Comparison of ENCODE assay signal across 24 cellular contexts in genomic region chrX:13520441-13520840, GRCh38. TPM values are rescaled to one million over a fixed set of nuclear protein-coding genes. Genes with fewer than 3 reads are reported as not detected.
"Had no signal": no experiment of that assay in that cellular context is flagged by ENCODE, and none has a peak within 500 bp of the region (broad histone marks: within the 10 kb centered on the region; RNA-seq: fewer than 3 reads in every experiment).

No MANE protein-coding gene starts in this region.

- H3K27me3 ChIP-seq: hepatocyte, testis, transverse colon had no signal

- ATAC-seq: mucosa of descending colon; naive thymus-derived CD8-positive, alpha-beta T cell; right lobe of liver; stimulated activated memory B cell treated with anti-CD40 and anti-IgM and Interleukin-4, amounts not matched to agents 10 μg/mL and 1 μg/mL and 100 μg/mL, for 72 hours had no signal

- H3K79me2 ChIP-seq: hepatocyte, parathyroid adenoma had no signal

- DNase-seq: effector CD4-positive, alpha-beta T cell; endodermal cell; foreskin melanocyte; head of caudate nucleus; kidney glomerular epithelial cell; mammary epithelial cell; mucosa of descending colon; naive thymus-derived CD8-positive, alpha-beta T cell; retina; right lobe of liver; spleen; stimulated activated CD4-positive, alpha-beta T cell treated with anti-CD3 and anti-CD28 coated beads, Interleukin-15, amount 100 ng/mL, for 24 hours; stimulated activated CD4-positive, alpha-beta T cell treated with anti-CD3 and anti-CD28 coated beads, Interleukin-1b, Interleukin-23, amount 100 ng/mL, for 48 hours; stimulated activated CD4-positive, alpha-beta T cell treated with anti-CD3 and anti-CD28 coated beads, Interleukin-4, amount 100 ng/mL, for 24 hours; testis; transverse colon had no signal

- H3K4me3 Mint-ChIP-seq: dendritic cell treated with granulocyte-macrophage colony-stimulating factor and Interleukin-4, amounts not matched to agents 40 ng/mL and 50 ng/mL, for 4 days; endodermal cell; naive thymus-derived CD8-positive, alpha-beta T cell; neural crest cell; stimulated activated memory B cell treated with anti-CD40 and anti-IgM and Interleukin-4, amounts not matched to agents 10 μg/mL and 1 μg/mL and 100 μg/mL, for 72 hours; stimulated activated naive CD8-positive, alpha-beta T cell treated with anti-CD3 and anti-CD28 coated beads, Interleukin-15, Interleukin-2, amounts not matched to agents 100 ng/mL and 50 ng/mL, for 24 hours had no signal

- H3K9ac ChIP-seq: parathyroid adenoma had no signal

- H3K4me2 ChIP-seq: hepatocyte had no signal

- H3K27ac ChIP-seq: hepatocyte, parathyroid adenoma, prostate gland, right lobe of liver, spleen, testis, transverse colon had no signal

- H3K27ac Mint-ChIP-seq: dendritic cell treated with granulocyte-macrophage colony-stimulating factor and Interleukin-4, amounts not matched to agents 40 ng/mL and 50 ng/mL, for 4 days; endodermal cell; naive thymus-derived CD8-positive, alpha-beta T cell; stimulated activated memory B cell treated with anti-CD40 and anti-IgM and Interleukin-4, amounts not matched to agents 10 μg/mL and 1 μg/mL and 100 μg/mL, for 72 hours; stimulated activated naive CD8-positive, alpha-beta T cell treated with anti-CD3 and anti-CD28 coated beads, Interleukin-15, Interleukin-2, amounts not matched to agents 100 ng/mL and 50 ng/mL, for 24 hours had no signal

- FAIRE-seq: islet of Langerhans had no signal

- H3K4me1 ChIP-seq: parathyroid adenoma, prostate gland, right lobe of liver, spleen, testis, transverse colon had no signal

- H3K27me3 Mint-ChIP-seq: dendritic cell treated with granulocyte-macrophage colony-stimulating factor and Interleukin-4, amounts not matched to agents 40 ng/mL and 50 ng/mL, for 4 days; naive thymus-derived CD8-positive, alpha-beta T cell; stimulated activated memory B cell treated with anti-CD40 and anti-IgM and Interleukin-4, amounts not matched to agents 10 μg/mL and 1 μg/mL and 100 μg/mL, for 72 hours; stimulated activated naive CD8-positive, alpha-beta T cell treated with anti-CD3 and anti-CD28 coated beads, Interleukin-15, Interleukin-2, amounts not matched to agents 100 ng/mL and 50 ng/mL, for 24 hours had no signal

- H2AFZ ChIP-seq: hepatocyte, parathyroid adenoma had no signal

- H3K9me3 ChIP-seq: mucosa of descending colon, prostate gland, right lobe of liver, spleen, testis, transverse colon had no signal

- H3K36me3 ChIP-seq: prostate gland, right lobe of liver, spleen, transverse colon had no signal

- H3K36me3 Mint-ChIP-seq: stimulated activated memory B cell treated with anti-CD40 and anti-IgM and Interleukin-4, amounts not matched to agents 10 μg/mL and 1 μg/mL and 100 μg/mL, for 72 hours had no signal

- H3K4me3 ChIP-seq: hepatocyte, mucosa of descending colon, prostate gland, right lobe of liver, spleen, testis, transverse colon had no signal

- H3K4me1 Mint-ChIP-seq: endodermal cell; naive thymus-derived CD8-positive, alpha-beta T cell; neural crest cell; stimulated activated memory B cell treated with anti-CD40 and anti-IgM and Interleukin-4, amounts not matched to agents 10 μg/mL and 1 μg/mL and 100 μg/mL, for 72 hours had no signal

- H3K9me3 Mint-ChIP-seq: dendritic cell treated with granulocyte-macrophage colony-stimulating factor and Interleukin-4, amounts not matched to agents 40 ng/mL and 50 ng/mL, for 4 days; stimulated activated memory B cell treated with anti-CD40 and anti-IgM and Interleukin-4, amounts not matched to agents 10 μg/mL and 1 μg/mL and 100 μg/mL, for 72 hours; stimulated activated naive CD8-positive, alpha-beta T cell treated with anti-CD3 and anti-CD28 coated beads, Interleukin-15, Interleukin-2, amounts not matched to agents 100 ng/mL and 50 ng/mL, for 24 hours had no signal

RNA-seq across cellular contexts. Expression of gene EGFL6, which starts 49.0 kb away (rescaled TPM):
- total RNA-seq: endodermal cell; naive thymus-derived CD8-positive, alpha-beta T cell; neural crest cell; right lobe of liver; transverse colon had no signal
- polyA plus RNA-seq: naive thymus-derived CD8-positive, alpha-beta T cell had no signal
